In the genomic region with DNA sequence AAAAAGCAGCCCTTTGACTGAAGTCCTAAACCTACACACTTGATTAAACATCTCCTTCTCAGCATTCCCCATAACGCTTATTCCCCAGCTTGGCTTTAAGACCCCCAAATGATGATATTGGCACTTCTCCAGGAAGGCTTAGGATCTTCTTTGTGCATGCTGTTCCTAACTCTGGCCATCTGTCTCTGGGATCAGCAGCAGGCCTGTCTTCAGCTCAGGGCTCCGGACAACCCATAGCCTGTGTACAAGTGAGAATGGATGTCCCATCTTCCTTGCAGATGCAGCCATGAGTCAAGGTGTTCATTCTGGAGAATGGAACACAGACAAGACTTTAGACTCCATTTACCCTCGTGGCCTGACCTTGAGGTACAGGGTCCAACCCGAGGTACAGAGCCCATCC, we compare ENCODE assay signal across 24 cellular contexts.
"Had no signal": no experiment of that assay in that cellular context is flagged by ENCODE, and none has a peak within 500 bp of the region (broad histone marks: within the 10 kb centered on the region; RNA-seq: fewer than 3 reads in every experiment).

No MANE protein-coding gene starts in this region.

- H3K4me1 ChIP-seq: lower lobe of right lung, psoas muscle, upper lobe of right lung had no signal

- H3K36me3 Mint-ChIP-seq: activated CD8-positive, alpha-beta memory T cell treated with anti-CD3 and anti-CD28 coated beads, Interleukin-2, amount 10 ng/mL, durations not matched to agents 7 days and 5 days; activated naive CD4-positive, alpha-beta T cell treated with anti-CD3 and anti-CD28 coated beads, Interleukin-2, amount 50 U/mL, for 72 hours; natural killer cell had no signal

- H3K27ac Mint-ChIP-seq: activated CD4-positive, alpha-beta T cell treated with anti-CD3 and anti-CD28 coated beads, Interleukin-2, amount 10 ng/mL, durations not matched to agents 24 days and 14 days; activated CD8-positive, alpha-beta memory T cell treated with anti-CD3 and anti-CD28 coated beads, Interleukin-2, amount 10 ng/mL, durations not matched to agents 7 days and 5 days; activated CD8-positive, alpha-beta T cell treated with anti-CD3 and anti-CD28 coated beads for 36 hours; activated naive CD4-positive, alpha-beta T cell treated with anti-CD3 and anti-CD28 coated beads, Interleukin-2, amount 50 U/mL, for 72 hours; activated T-helper 1 cell treated with anti-CD3 and anti-CD28 coated beads, Interleukin-12 subunit alpha, Interleukin-12 subunit beta, Interleukin-2, Interleukin-4 antibody, amounts not matched to agents 30 ng/mL and 10 ng/mL and 1 ng/mL, durations not matched to agents 14 hours and 24 hours and 36 hours; dendritic cell treated with granulocyte-macrophage colony-stimulating factor and Interleukin-4, amounts not matched to agents 40 ng/mL and 50 ng/mL, for 4 days; natural killer cell had no signal

- H3K27ac ChIP-seq: brain microvascular endothelial cell, foreskin keratinocyte, lower lobe of right lung, pancreas, psoas muscle, upper lobe of right lung had no signal

- H3K9me3 Mint-ChIP-seq: activated CD4-positive, alpha-beta T cell treated with anti-CD3 and anti-CD28 coated beads, Interleukin-2, amount 10 ng/mL, durations not matched to agents 24 days and 14 days; activated CD8-positive, alpha-beta T cell treated with anti-CD3 and anti-CD28 coated beads for 36 hours; activated T-helper 1 cell treated with anti-CD3 and anti-CD28 coated beads, Interleukin-12 subunit alpha, Interleukin-12 subunit beta, Interleukin-2, Interleukin-4 antibody, amounts not matched to agents 30 ng/mL and 10 ng/mL and 1 ng/mL, durations not matched to agents 14 hours and 24 hours and 36 hours; natural killer cell had no signal

- H3K9me3 ChIP-seq: lower lobe of right lung, pancreas, psoas muscle, upper lobe of right lung had no signal

- DNase-seq: activated CD4-positive, alpha-beta T cell treated with anti-CD3 and anti-CD28 coated beads, Interleukin-2, amount 10 ng/mL, durations not matched to agents 24 days and 14 days; activated CD8-positive, alpha-beta memory T cell treated with anti-CD3 and anti-CD28 coated beads, Interleukin-2, amount 10 ng/mL, durations not matched to agents 7 days and 5 days; activated CD8-positive, alpha-beta T cell treated with anti-CD3 and anti-CD28 coated beads for 36 hours; activated T-cell treated with anti-CD3 and anti-CD28 coated beads for 4 hours; aorta; effector CD4-positive, alpha-beta T cell; erythroblast; lower lobe of right lung; natural killer cell; pancreas; psoas muscle; right cardiac atrium; stimulated activated CD4-positive, alpha-beta T cell treated with anti-CD3 and anti-CD28 coated beads, Interleukin-12 subunit alpha, Interleukin-12 subunit beta, amount 100 ng/mL, for 4 hours; stimulated activated CD4-positive, alpha-beta T cell treated with anti-CD3 and anti-CD28 coated beads, Interleukin-4, amount 100 ng/mL, for 4 hours; stimulated activated naive CD8-positive, alpha-beta T cell treated with anti-CD3 and anti-CD28 coated beads, Interleukin-15, Interleukin-2, amounts not matched to agents 100 U/mL and 50 U/mL, for 24 hours; upper lobe of right lung had no signal

- H3K27me3 ChIP-seq: brain microvascular endothelial cell, foreskin keratinocyte, pancreas, upper lobe of right lung had no signal

- ATAC-seq: activated CD4-positive, CD25-positive, alpha-beta regulatory T cell treated with anti-CD3 and anti-CD28 coated beads, Interleukin-2, amount 50 U/mL, for 24 hours; activated CD8-positive, alpha-beta memory T cell treated with anti-CD3 and anti-CD28 coated beads, Interleukin-2, amount 10 ng/mL, durations not matched to agents 7 days and 5 days; activated CD8-positive, alpha-beta T cell treated with anti-CD3 and anti-CD28 coated beads for 36 hours; activated naive CD4-positive, alpha-beta T cell treated with anti-CD3 and anti-CD28 coated beads, Interleukin-2, amount 50 U/mL, for 72 hours; left lobe of liver; lower lobe of right lung; natural killer cell; psoas muscle; right cardiac atrium; stimulated activated naive CD8-positive, alpha-beta T cell treated with anti-CD3 and anti-CD28 coated beads, Interleukin-15, Interleukin-2, amounts not matched to agents 100 U/mL and 50 U/mL, for 24 hours; upper lobe of right lung had no signal

- H3K4me3 ChIP-seq: lower lobe of right lung, pancreas, psoas muscle, upper lobe of right lung had no signal

- FAIRE-seq: endometrium, pancreas had no signal

- H3K36me3 ChIP-seq: brain microvascular endothelial cell, lower lobe of right lung, pancreas, upper lobe of right lung had no signal

- H3K27me3 Mint-ChIP-seq: dendritic cell treated with granulocyte-macrophage colony-stimulating factor and Interleukin-4, amounts not matched to agents 40 ng/mL and 50 ng/mL, for 4 days had no signal

- H3K4me1 Mint-ChIP-seq: activated CD4-positive, alpha-beta T cell treated with anti-CD3 and anti-CD28 coated beads, Interleukin-2, amount 10 ng/mL, durations not matched to agents 24 days and 14 days; activated CD8-positive, alpha-beta memory T cell treated with anti-CD3 and anti-CD28 coated beads, Interleukin-2, amount 10 ng/mL, durations not matched to agents 7 days and 5 days; natural killer cell had no signal

- H3K4me3 Mint-ChIP-seq: activated CD4-positive, alpha-beta T cell treated with anti-CD3 and anti-CD28 coated beads, Interleukin-2, amount 10 ng/mL, durations not matched to agents 24 days and 14 days; activated CD8-positive, alpha-beta memory T cell treated with anti-CD3 and anti-CD28 coated beads, Interleukin-2, amount 10 ng/mL, durations not matched to agents 7 days and 5 days; activated CD8-positive, alpha-beta T cell treated with anti-CD3 and anti-CD28 coated beads for 36 hours; activated T-helper 1 cell treated with anti-CD3 and anti-CD28 coated beads, Interleukin-12 subunit alpha, Interleukin-12 subunit beta, Interleukin-2, Interleukin-4 antibody, amounts not matched to agents 30 ng/mL and 10 ng/mL and 1 ng/mL, durations not matched to agents 14 hours and 24 hours and 36 hours; dendritic cell treated with granulocyte-macrophage colony-stimulating factor and Interleukin-4, amounts not matched to agents 40 ng/mL and 50 ng/mL, for 4 days; natural killer cell had no signal
